8 cellular contexts compared by ENCODE assay signal in genomic region chr11:68838572-68838964, GRCh38. TPM values are rescaled to one million over a fixed set of nuclear protein-coding genes. Genes with fewer than 3 reads are reported as not detected.
DNase-seq lines count a peak whose midpoint lies in the region; ATAC-seq and TF ChIP-seq lines count a peak whose summit lies in the region.

No MANE protein-coding gene starts in this region.

- no peak for TF ChIP-seq EP300 in esophagus muscularis mucosa (IDR thresholded peaks at IDR 0.05)

- in situ Hi-C loops in HAP-1 (cut with MboI; ENCODE audit: low sequenced_read_pairs): no loop called here

- TF ChIP-seq CTCF in activated B cell treated with CpG ODN at 0.5 μM for 24 hours (IDR thresholded peaks at IDR 0.05) (no peak), esophagus muscularis mucosa (IDR thresholded peaks at IDR 0.05) (no peak)

- H3K4me3 ChIP-seq in HAP-1 (peak overlapping the region; percentile 70), esophagus muscularis mucosa (peak overlapping the region; percentile 92 to 99 (median 98))

- POLR2A ChIA-PET in activated B cell treated with CpG ODN at 0.5 μM for 24 hours (lab: Charles Lee): interaction anchor here (0.6 to 1.5 kb wide), 5 partner anchors 9 to 460 kb away, joined by 3 to 17 read pairs (median 5); no protein-coding TSS in a partner anchor

- ATAC-seq in activated B cell treated with CpG ODN at 0.5 μM for 24 hours (ENCODE audit: low read depth) (no peak), HG03025 (IDR thresholded peaks at IDR 0.05; ENCODE audit: low FRiP score, unreplicated experiment) (no peak), HG02678 (IDR thresholded peaks at IDR 0.05; ENCODE audit: unreplicated experiment) (no peak)

- no peaks in the 10 kb centered on the region for H3K9me3 ChIP-seq in HAP-1
- H3K9me3 ChIP-seq in esophagus muscularis mucosa: no peaks in the 10 kb centered on the region

- H3K4me1 Mint-ChIP-seq in activated B cell treated with CpG ODN at 0.5 μM for 24 hours: peaks cover 48% of the 10 kb centered on the region

- H3K36me3 ChIP-seq in HAP-1 (replicated peaks): peaks cover 2% of the 10 kb centered on the region; the same call in 1 of the 2 replicates
- H3K36me3 ChIP-seq in esophagus muscularis mucosa: peaks cover 0 to 13% (median 1%) of the 10 kb centered on the region in 4 donors

- H3K27ac ChIP-seq in esophagus muscularis mucosa (replicated peaks in 1 of 4): peak overlapping the region; percentile 95 to 97 (median 97)

- no peaks in the 10 kb centered on the region for H3K9me3 Mint-ChIP-seq in activated B cell treated with CpG ODN at 0.5 μM for 24 hours

- H3K36me3 Mint-ChIP-seq in activated B cell treated with CpG ODN at 0.5 μM for 24 hours (ENCODE audit: low read depth): peaks cover 3% of the 10 kb centered on the region

- H3K4me1 ChIP-seq in HAP-1: peaks cover 24% of the 10 kb centered on the region
- peaks cover 66 to 91% (median 87%) of the 10 kb centered on the region in 4 donors for H3K4me1 ChIP-seq in esophagus muscularis mucosa

- no peak for TF ChIP-seq POLR2A in esophagus muscularis mucosa (IDR thresholded peaks at IDR 0.05; ENCODE audit: low read depth)

- intact Hi-C loops in activated B cell treated with CpG ODN at 0.5 μM for 24 hours (cut with micrococcal nuclease) (loop anchor here (2.0 kb wide), 1 partner anchor 378 kb away; the partner anchor contains the start of gene PPP6R3), esophagus muscularis mucosa (cut with DNase I) (loop anchor here (5.0 kb wide), 1 partner anchor 169 kb away; no protein-coding TSS in a partner anchor)

- H3K27ac Mint-ChIP-seq in activated B cell treated with CpG ODN at 0.5 μM for 24 hours: peak overlapping the region; percentile 91

- no peak for DNase-seq in HAP-1 (ENCODE audit: low spot score in 2 of 2)
- peak; percentile 18 for DNase-seq in activated B cell treated with CpG ODN at 0.5 μM for 24 hours
- no peak for DNase-seq in esophagus muscularis mucosa (ENCODE audit: extremely low spot score)
- DNase-seq in retina: peak; percentile 23
- no peak for DNase-seq in NCI-H187 (lab: John Stamatoyannopoulos, UW)
- DNase-seq in SKM-1 (lab: John Stamatoyannopoulos, UW; ENCODE audit: unreplicated experiment): no peak

- peak overlapping the region; percentile 85 for H3K4me3 Mint-ChIP-seq in activated B cell treated with CpG ODN at 0.5 μM for 24 hours

- WGBS in esophagus muscularis mucosa: 10% methylated on average over 8 of the region's 8 CpGs

- H3K27me3 Mint-ChIP-seq in activated B cell treated with CpG ODN at 0.5 μM for 24 hours: no peaks in the 10 kb centered on the region

- CTCF ChIA-PET in activated B cell treated with CpG ODN at 0.5 μM for 24 hours (lab: Charles Lee): interaction anchor here (1.2 kb wide), 1 partner anchor 9 kb away, joined by 3 read pairs; no protein-coding TSS in a partner anchor

- no peaks in the 10 kb centered on the region for H3K27me3 ChIP-seq in HAP-1 (ENCODE audit: low read depth)
- H3K27me3 ChIP-seq in esophagus muscularis mucosa: no peaks in the 10 kb centered on the region

RNA-seq across cellular contexts. Expression of gene CPT1A, which starts 3.1 kb away (rescaled TPM):
- total RNA-seq in activated B cell treated with CpG ODN at 0.5 μM for 24 hours (16.7 and 17.2 TPM in 2 replicates), esophagus muscularis mucosa (100 to 1,000 TPM in 2 of 4 donors, 10 to 100 TPM in 2; 36.1 to 122 (median 77.5) TPM)

Comparison
In these comparisons a context has a peak if more than half of its experiments do, and no peak if none do; other contexts are left out.
1. DNase-seq: peak in activated B cell treated with CpG ODN at 0.5 μM for 24 hours (single experiment) and retina (single experiment); none in HAP-1 (0 of 2), esophagus muscularis mucosa (single experiment), NCI-H187 (0 of 2) and SKM-1 (single experiment).